ENCODE assay signal across 33 cellular contexts in genomic region chr19:38445362-38445761, GRCh38. TPM values are rescaled to one million over a fixed set of nuclear protein-coding genes. Genes with fewer than 3 reads are reported as not detected.
"Had no signal": no experiment of that assay in that cellular context is flagged by ENCODE, and none has a peak within 500 bp of the region (broad histone marks: within the 10 kb centered on the region; RNA-seq: fewer than 3 reads in every experiment).

No MANE protein-coding gene starts in this region.

- H2AFZ ChIP-seq: hepatocyte had no signal

- H3K4me1 Mint-ChIP-seq: mesothelial cell of epicardium had no signal

- H3K36me3 Mint-ChIP-seq: mesothelial cell of epicardium; natural killer cell treated with Interleukin-12 subunit alpha and Interleukin-12 subunit beta and Interleukin-15 and Interleukin-18, amount 100 ng/mL, for 72 hours; type B pancreatic cell had no signal

- DNase-seq: cortex of kidney; effector memory CD8-positive, alpha-beta T cell; foreskin fibroblast; gastrocnemius medialis; head of caudate nucleus; left cardiac atrium; left lung; mesenchymal stem cell; mucosa of descending colon; naive B cell; stimulated activated CD4-positive, alpha-beta T cell treated with anti-CD3 and anti-CD28 coated beads, Interleukin-12 subunit alpha, Interleukin-12 subunit beta, amount 100 ng/mL, for 4 hours; stimulated activated CD4-positive, alpha-beta T cell treated with anti-CD3 and anti-CD28 coated beads, Interleukin-1b, Interleukin-23, amount 100 ng/mL, for 48 hours; stimulated activated CD4-positive, alpha-beta T cell treated with anti-CD3 and anti-CD28 coated beads, Interleukin-4, amount 100 ng/mL, for 1 hour; stimulated activated CD8-positive, alpha-beta memory T cell treated with anti-CD3 and anti-CD28 coated beads, Interleukin-4, amount 100 ng/mL, for 48 hours; stimulated activated naive CD4-positive, alpha-beta T cell treated with Interleukin-2 at 50 U/mL for 16 hours; substantia nigra; testis; tibial artery had no signal

- H3K27me3 ChIP-seq: gastrocnemius medialis, hepatocyte, right atrium auricular region, testis had no signal

- H3K36me3 ChIP-seq: left lung, prostate gland, right atrium auricular region, tibial artery had no signal

- H3K4me3 ChIP-seq: gastrocnemius medialis, hepatocyte, left lung, mucosa of descending colon, prostate gland, right atrium auricular region, smooth muscle cell, testis, tibial artery had no signal

- H3K9me3 ChIP-seq: gastrocnemius medialis, left lung, mucosa of descending colon, prostate gland, right atrium auricular region, testis, tibial artery had no signal

- H3K9me3 Mint-ChIP-seq: effector memory CD8-positive, alpha-beta T cell; mesothelial cell of epicardium; natural killer cell treated with Interleukin-12 subunit alpha and Interleukin-12 subunit beta and Interleukin-15 and Interleukin-18, amount 100 ng/mL, for 72 hours; type B pancreatic cell had no signal

- H3K79me2 ChIP-seq: hepatocyte had no signal

- ATAC-seq: effector memory CD8-positive, alpha-beta T cell; gastrocnemius medialis; left cardiac atrium; left lung; mucosa of descending colon; natural killer cell treated with Interleukin-12 subunit alpha and Interleukin-12 subunit beta and Interleukin-15 and Interleukin-18, amount 100 ng/mL, for 72 hours; sciatic nerve had no signal

- H3K27ac ChIP-seq: hepatocyte, left lung, prostate gland, right atrium auricular region, testis, tibial artery had no signal

- H3K4me2 ChIP-seq: hepatocyte, smooth muscle cell had no signal

- H3K4me1 ChIP-seq: left lung, prostate gland, right atrium auricular region, testis, tibial artery had no signal

- H3K27ac Mint-ChIP-seq: mesothelial cell of epicardium; natural killer cell treated with Interleukin-12 subunit alpha and Interleukin-12 subunit beta and Interleukin-15 and Interleukin-18, amount 100 ng/mL, for 72 hours; type B pancreatic cell had no signal

- H3K4me3 Mint-ChIP-seq: effector memory CD8-positive, alpha-beta T cell; mesothelial cell of epicardium; naive B cell; natural killer cell treated with Interleukin-12 subunit alpha and Interleukin-12 subunit beta and Interleukin-15 and Interleukin-18, amount 100 ng/mL, for 72 hours; neural crest cell; type B pancreatic cell had no signal

RNA-seq across cellular contexts. Expression of gene RYR1, which starts 11.9 kb away (rescaled TPM):
- total RNA-seq: dermis microvascular lymphatic vessel endothelial cell, lung microvascular endothelial cell had no signal

RNA-seq across cellular contexts. Expression of gene RASGRP4, which starts 19.3 kb away (rescaled TPM):
- total RNA-seq: dermis microvascular lymphatic vessel endothelial cell, glomerular endothelial cell, kidney epithelial cell, lung microvascular endothelial cell, osteocyte, smooth muscle cell had no signal

RNA-seq across cellular contexts. Expression of gene GGN, which starts 57.5 kb away (rescaled TPM):
- total RNA-seq: lung microvascular endothelial cell, urinary bladder had no signal
